Comparison of ENCODE assay signal across 14 cellular contexts in genomic region chr20:3839328-3839727, GRCh38. TPM values are rescaled to one million over a fixed set of nuclear protein-coding genes. Genes with fewer than 3 reads are reported as not detected.
DNase-seq lines count a peak whose midpoint lies in the region; ATAC-seq and TF ChIP-seq lines count a peak whose summit lies in the region.
"Had no signal": no experiment of that assay in that cellular context is flagged by ENCODE, and none has a peak within 500 bp of the region (broad histone marks: within the 10 kb centered on the region; RNA-seq: fewer than 3 reads in every experiment).

No MANE protein-coding gene starts in this region.

- no peaks in the 10 kb centered on the region for H4K20me1 ChIP-seq in BLaER1 treated with 17β-estradiol and CSF1 and Interleukin-3, amounts not matched to agents 10 nM and 100 nM

- no peak for TF ChIP-seq CTCF in GM12865 (IDR thresholded peaks at IDR 0.05; ENCODE audit: insufficient read depth, low read depth, low read length, missing control alignments)

- H3K9me3 ChIP-seq in BLaER1 treated with 17β-estradiol and CSF1 and Interleukin-3, amounts not matched to agents 10 nM and 100 nM (replicated peaks in 1 of 11): peaks cover 0 to 10% (median 7%) of the 10 kb centered on the region in 11 experiments; a peak in 7 of 22 replicates
- H3K9me3 ChIP-seq in T-helper 17 cell (ENCODE audit: control insufficient read depth, low read length, poor library complexity, severe bottlenecking): no peaks in the 10 kb centered on the region
- H3K9me3 ChIP-seq in effector memory CD4-positive, alpha-beta T cell (ENCODE audit: control insufficient read depth, low read length): no peaks in the 10 kb centered on the region
- H3K9me3 ChIP-seq: breast epithelium, left lung had no signal

- peaks cover 5% of the 10 kb centered on the region for H3K4me1 Mint-ChIP-seq in T-helper 17 cell

- no peaks in the 10 kb centered on the region for H3K27me3 Mint-ChIP-seq in T-helper 17 cell

- peaks cover 2% of the 10 kb centered on the region for H3K36me3 Mint-ChIP-seq in T-helper 17 cell (ENCODE audit: low read depth)

- peak overlapping the region in 10 of 11 experiments; percentile 43 to 98 (median 91); a peak in 19 of 22 replicates for H3K27ac ChIP-seq in BLaER1 treated with 17β-estradiol and CSF1 and Interleukin-3, amounts not matched to agents 10 nM and 100 nM
- no peak overlapping the region for H3K27ac ChIP-seq in effector memory CD4-positive, alpha-beta T cell (ENCODE audit: insufficient read depth, low read length, poor library complexity, severe bottlenecking)
- H3K27ac ChIP-seq: breast epithelium had no signal

- no peak for ATAC-seq in T-helper 17 cell
- ATAC-seq in left lobe of liver: peak; percentile 35
- no peak for ATAC-seq in HG03354 (IDR thresholded peaks at IDR 0.05; ENCODE audit: poor library complexity, severe bottlenecking, unreplicated experiment)
- ATAC-seq: left lung had no signal

- H3K4me1 ChIP-seq in BLaER1 treated with 17β-estradiol and CSF1 and Interleukin-3, amounts not matched to agents 10 nM and 100 nM: peaks cover 33 to 76% (median 58%) of the 10 kb centered on the region in 10 experiments
- no peaks in the 10 kb centered on the region for H3K4me1 ChIP-seq in effector memory CD4-positive, alpha-beta T cell (ENCODE audit: control insufficient read depth, insufficient read depth, low read length, poor library complexity, severe bottlenecking)
- H3K4me1 ChIP-seq: breast epithelium had no signal

- peak overlapping the region; percentile 59 to 84 (median 75) for H3K4me2 ChIP-seq in BLaER1 treated with 17β-estradiol and CSF1 and Interleukin-3, amounts not matched to agents 10 nM and 100 nM

- peak overlapping the region; percentile 39 for H3K27ac Mint-ChIP-seq in T-helper 17 cell

- peak; percentile 29 for DNase-seq in GM12865 (ENCODE audit: low read depth)
- no peak for DNase-seq in T-helper 17 cell
- no peak for DNase-seq in left lobe of liver (ENCODE audit: low spot score)
- DNase-seq in HCEC 1CT: no peak
- DNase-seq in effector memory CD4-positive, alpha-beta T cell: no peak
- DNase-seq in NOMO-1 (lab: John Stamatoyannopoulos, UW; ENCODE audit: unreplicated experiment in 2 of 2): no peak
- DNase-seq: activated CD4-positive, CD25-positive, alpha-beta regulatory T cell; effector CD8-positive, alpha-beta T cell; NCI-H187 treated with DMSO at 0.1 percent for 48 hours; NCI-H510A had no signal

- H3K36me3 ChIP-seq in BLaER1 treated with 17β-estradiol and CSF1 and Interleukin-3, amounts not matched to agents 10 nM and 100 nM: peaks cover 0 to 9% (median 0%) of the 10 kb centered on the region in 11 experiments; a peak in 4 of 22 replicates
- H3K36me3 ChIP-seq in effector memory CD4-positive, alpha-beta T cell (ENCODE audit: control insufficient read depth, insufficient read depth, low read length): no peaks in the 10 kb centered on the region
- H3K36me3 ChIP-seq: breast epithelium, left lung had no signal

- H3K4me3 Mint-ChIP-seq in T-helper 17 cell: no peak overlapping the region

- H3K9ac ChIP-seq in BLaER1 treated with 17β-estradiol and CSF1 and Interleukin-3, amounts not matched to agents 10 nM and 100 nM: peak overlapping the region in 9 of 11 experiments; percentile 42 to 83 (median 75); a peak in 18 of 22 replicates

- peak overlapping the region in 2 of 10 experiments; percentile 16 to 21; a peak in 2 of 20 replicates for H3K4me3 ChIP-seq in BLaER1 treated with 17β-estradiol and CSF1 and Interleukin-3, amounts not matched to agents 10 nM and 100 nM
- H3K4me3 ChIP-seq in GM12865 (ENCODE audit: low read depth, low read length): no peak overlapping the region
- no peak overlapping the region for H3K4me3 ChIP-seq in effector memory CD4-positive, alpha-beta T cell (ENCODE audit: insufficient read depth, low read depth, low read length, poor library complexity, severe bottlenecking)
- H3K4me3 ChIP-seq: breast epithelium, left lung had no signal

- H3K27me3 ChIP-seq in BLaER1 treated with 17β-estradiol and CSF1 and Interleukin-3, amounts not matched to agents 10 nM and 100 nM: no peaks in the 10 kb centered on the region
- no peaks in the 10 kb centered on the region for H3K27me3 ChIP-seq in effector memory CD4-positive, alpha-beta T cell (replicated peaks; ENCODE audit: control insufficient read depth, insufficient read depth, low read length, poor library complexity, severe bottlenecking)
- H3K27me3 ChIP-seq: breast epithelium, left lung had no signal

RNA-seq across cellular contexts. Expression of gene MAVS, which starts 7.3 kb away (rescaled TPM):
- 10 to 100 TPM; 20.1 to 21.1 TPM for total RNA-seq in T-helper 17 cell
- total RNA-seq in left lobe of liver: 21.9 TPM

RNA-seq across cellular contexts. Expression of gene AP5S1, which starts 19.0 kb away (rescaled TPM):
- total RNA-seq in T-helper 17 cell (10 to 100 TPM; 11.3 to 11.9 TPM), left lobe of liver (9.7 TPM)

RNA-seq across cellular contexts. Expression of gene CDC25B, which starts 43.2 kb away (rescaled TPM):
- total RNA-seq in T-helper 17 cell (100 to 1,000 TPM; 220 to 223 TPM), left lobe of liver (12.4 TPM)

RNA-seq across cellular contexts. Expression of gene PANK2, which starts 49.9 kb away (rescaled TPM):
- total RNA-seq in T-helper 17 cell (10 to 100 TPM; 47.2 to 53.0 TPM), left lobe of liver (14.7 TPM)

RNA-seq across cellular contexts. Expression of gene CENPB, which starts 52.8 kb away (rescaled TPM):
- total RNA-seq in T-helper 17 cell: 10 to 100 TPM; 36.9 to 40.2 TPM
- total RNA-seq in left lobe of liver: 39.4 TPM

Comparison
In these comparisons a context has a peak if more than half of its experiments do, and no peak if none do; other contexts are left out.
1. RNA of gene CDC25B, which starts 43.2 kb away (total RNA-seq): 220 to 223 TPM in T-helper 17 cell; 12.4 TPM in left lobe of liver (single experiment); every median in the first group is over 10 times any median in the second.